1 cellular context compared by ENCODE assay signal in the genomic region with DNA sequence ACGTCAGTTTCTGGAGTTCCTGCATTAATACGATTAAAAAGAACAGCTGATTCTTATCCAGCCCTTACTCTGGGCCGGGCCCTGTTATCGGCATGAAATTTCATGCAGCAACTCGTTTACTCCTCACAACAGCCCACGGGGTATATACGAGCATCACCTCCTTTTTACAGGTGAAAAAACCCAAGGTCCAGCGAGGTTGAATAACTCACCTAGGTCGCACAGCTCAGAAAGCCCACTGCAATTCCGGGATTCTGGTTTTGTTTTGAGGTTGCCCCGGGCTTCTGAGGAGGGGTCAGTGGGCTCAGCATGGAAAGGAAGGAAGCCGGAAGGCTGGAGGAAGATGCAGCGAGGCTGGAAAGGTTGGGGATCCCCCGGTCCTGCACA.
TF ChIP-seq lines count a peak whose summit lies in the region.

No MANE protein-coding gene starts in this region.

TF ChIP-seq in A549, 52 proteins besides CTCF, POLR2A, EP300 and RAD21 (continued from another document):
- TF ChIP-seq FOSL2 (IDR thresholded peaks at IDR 0.05) (no peak), FOSL2 (CRISPR knock-in tag; IDR thresholded peaks at IDR 0.05) (no peak), FOXS1 (CRISPR knock-in tag; IDR thresholded peaks at IDR 0.05) (no peak)
